20 cellular contexts compared by ENCODE assay signal in the genomic region with DNA sequence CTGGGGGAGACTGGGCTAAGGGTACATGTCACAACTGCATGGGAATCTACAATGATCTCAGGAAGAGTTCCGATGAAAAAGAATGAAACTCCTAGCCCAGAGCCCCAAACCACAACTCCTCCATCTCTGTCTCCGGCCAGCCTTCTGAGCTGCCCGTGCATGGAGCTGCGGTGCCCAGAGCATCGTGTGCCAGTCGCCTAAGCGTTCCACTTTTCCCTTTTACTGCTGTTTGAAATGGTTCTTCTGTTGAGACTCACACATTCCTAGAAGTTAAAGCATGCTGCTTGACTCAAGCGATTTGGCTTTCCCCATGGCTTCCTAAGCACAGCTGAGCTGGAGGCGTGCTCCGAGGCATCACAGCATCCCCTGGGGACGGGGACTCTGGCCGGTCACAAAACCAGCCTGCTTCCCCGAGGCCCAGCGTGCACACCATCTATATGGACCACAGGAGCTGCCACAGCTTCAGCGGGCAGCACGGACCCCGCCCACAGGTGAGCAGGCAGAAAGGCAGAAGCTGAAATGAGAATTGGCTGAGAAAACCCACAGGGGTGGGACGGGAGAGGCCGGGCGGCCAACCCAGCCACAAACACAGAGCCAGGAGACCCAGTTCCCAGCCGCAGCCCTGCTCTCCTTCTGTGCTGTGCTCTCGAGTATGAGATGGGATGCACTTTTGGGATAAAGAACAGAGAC. TPM values are rescaled to one million over a fixed set of nuclear protein-coding genes. Genes with fewer than 3 reads are reported as not detected.
"Had no signal": no experiment of that assay in that cellular context is flagged by ENCODE, and none has a peak within 500 bp of the region (broad histone marks: within the 10 kb centered on the region; RNA-seq: fewer than 3 reads in every experiment).

No MANE protein-coding gene starts in this region.

- H3K4me3 ChIP-seq: MG63, Peyer's patch had no signal

- ATAC-seq: activated T-cell treated with anti-CD3 and anti-CD28 coated beads, Interleukin-2, amount 50 U/mL, for 4 hours had no signal

- H3K4me1 ChIP-seq: Peyer's patch had no signal

- H3K9me3 ChIP-seq: MG63, Peyer's patch had no signal

- H3K27me3 ChIP-seq: MG63, Peyer's patch had no signal

- H3K27ac ChIP-seq: Peyer's patch, RWPE1 had no signal

- DNase-seq: activated B cell treated with CpG ODN at 0.5 μM for 24 hours; activated CD4-positive, alpha-beta memory T cell treated with anti-CD3 and anti-CD28 coated beads for 36 hours; activated CD4-positive, alpha-beta T cell treated with anti-CD3 and anti-CD28 coated beads for 1 hour; activated CD4-positive, alpha-beta T cell treated with anti-CD3 and anti-CD28 coated beads, Interleukin-2, amount 10 ng/mL, durations not matched to agents 7 days and 5 days; activated CD8-positive, alpha-beta memory T cell treated with anti-CD3 and anti-CD28 coated beads for 24 hours; activated gamma-delta T cell; activated naive CD4-positive, alpha-beta T cell treated with anti-CD3 and anti-CD28 coated beads for 36 hours; activated T-cell treated with anti-CD3 and anti-CD28 coated beads, Interleukin-2, amount 50 U/mL, for 4 hours; MG63; MV-4-11; NCI-H1105; NCI-H1436 treated with DMSO at 0.1 percent for 48 hours; NCI-H187; NCI-H2081; NCI-H510A treated with DMSO at 0.1 percent for 48 hours; NK-92 treated with Interleukin-12 subunit alpha and Interleukin-12 subunit beta, amount 100 ng/mL, for 24 hours; SHP77 treated with DMSO at 0.1 percent for 48 hours; T-helper 9 cell had no signal

- H3K36me3 ChIP-seq: MG63 had no signal

RNA-seq across cellular contexts. Expression of a gene that starts 53.0 kb away (rescaled TPM):
- total RNA-seq: activated B cell treated with CpG ODN at 0.5 μM for 24 hours; activated CD4-positive, alpha-beta T cell treated with anti-CD3 and anti-CD28 coated beads, Interleukin-2, amount 10 ng/mL, durations not matched to agents 7 days and 5 days; Peyer's patch had no signal
